In genomic region chr6:163356743-163357142, GRCh38 we compare ENCODE assay signal across 15 cellular contexts. TPM values are rescaled to one million over a fixed set of nuclear protein-coding genes. Genes with fewer than 3 reads are reported as not detected.
DNase-seq lines count a peak whose midpoint lies in the region; ATAC-seq, FAIRE-seq and TF ChIP-seq lines count a peak whose summit lies in the region.
"Had no signal": no experiment of that assay in that cellular context is flagged by ENCODE, and none has a peak within 500 bp of the region (broad histone marks: within the 10 kb centered on the region; RNA-seq: fewer than 3 reads in every experiment).

No MANE protein-coding gene starts in this region.

- no peak overlapping the region for H3K23ac ChIP-seq in IMR-90 (ENCODE audit: low read depth, low read length)
- H3K23ac ChIP-seq in H1 (ENCODE audit: insufficient read length), result no peak overlapping the region

- H2AFZ ChIP-seq in HCT116 (ENCODE audit: low read depth, low read length, poor library complexity, severe bottlenecking) (no peak overlapping the region), IMR-90 (replicated peaks; ENCODE audit: low read length, poor library complexity) (no peak overlapping the region), H1 (ENCODE audit: low read length) (no peak overlapping the region)

- peaks cover 0 to 4% of the 10 kb centered on the region in 2 experiments; a peak in 2 of 4 replicates for H3K9me3 ChIP-seq in HCT116 (ENCODE audit: control insufficient read depth in 1 of 2, insufficient read depth in 1 of 2, low read depth in 1 of 2, low read length in 2 of 2)
- no peaks in the 10 kb centered on the region for H3K9me3 ChIP-seq in IMR-90 (ENCODE audit: control insufficient read depth, insufficient read depth, low read length)
- H3K9me3 ChIP-seq in H1 (ENCODE audit: insufficient read depth in 2 of 2, low read depth in 1 of 2, low read length in 1 of 2), result no peaks in the 10 kb centered on the region

- H2BK120ac ChIP-seq in IMR-90 (ENCODE audit: low read depth, low read length) (no peak overlapping the region), H1 (replicated peaks; ENCODE audit: low read depth, low read length) (no peak overlapping the region)

- no peak overlapping the region for H3K56ac ChIP-seq in IMR-90 (ENCODE audit: extremely low read depth, insufficient read depth, low read length)
- H3K56ac ChIP-seq in H1 (replicated peaks; ENCODE audit: insufficient read length, low read depth, low read length), result peak overlapping the region; percentile 65

- no peak for FAIRE-seq in H1 (lab: Jason Lieb, UNC)

- peak overlapping the region; percentile 87 for H2BK5ac ChIP-seq in IMR-90 (ENCODE audit: low read depth, low read length, poor library complexity, severe bottlenecking)
- 0 out of 2 replicates have a peak overlapping the region, but pooled peaks have one; percentile 28 for H2BK5ac ChIP-seq in H1 (ENCODE audit: low read depth, low read length)

- H2BK12ac ChIP-seq in H1 (ENCODE audit: low read depth, low read length), result peak overlapping the region; percentile 41; the same call in 1 of the 2 replicates

- peaks cover 4% of the 10 kb centered on the region; the same call in 1 of the 2 replicates for H3K23me2 ChIP-seq in H1 (ENCODE audit: low read depth, low read length)

- H3K14ac ChIP-seq in IMR-90 (replicated peaks; ENCODE audit: low read depth, low read length), result no peak overlapping the region
- no peak overlapping the region for H3K14ac ChIP-seq in H1 (ENCODE audit: insufficient read length)

- BruUV-seq in HCT116 (replicated peaks; lab: Mats Ljungman, UMichigan), result no TSS peak
- no TSS peak for BruUV-seq in IMR-90 (replicated peaks; lab: Mats Ljungman, UMichigan)

- TF ChIP-seq EP300 in H1 (IDR thresholded peaks at IDR 0.05; ENCODE audit: borderline replicate concordance in 1 of 2, low read depth in 2 of 2, low read length in 2 of 2), result no peak

- intact Hi-C loops in HCT116 (cut with micrococcal nuclease), result no loop called here
- intact Hi-C loops in IMR-90 (cut with micrococcal nuclease), result no loop called here

- POLR2A ChIA-PET in HCT116 (lab: Charles Lee) (no interaction called here), IMR-90 (lab: Charles Lee; ENCODE audit: unreplicated experiment) (no interaction called here), H1 (lab: Charles Lee; ENCODE audit: partially characterized antibody) (no interaction called here)

- H2BK20ac ChIP-seq in IMR-90 (ENCODE audit: low read depth, low read length) (no peak overlapping the region), H1 (ENCODE audit: low read length) (no peak overlapping the region)

- no peak overlapping the region for H3K4ac ChIP-seq in IMR-90 (ENCODE audit: low read depth, low read length)
- H3K4ac ChIP-seq in H1 (replicated peaks; ENCODE audit: insufficient read length, low read depth, low read length), result peak overlapping the region; percentile 28

- H3K4me3 ChIP-seq in HCT116 (replicated peaks in 1 of 2; ENCODE audit: low read depth in 1 of 2, low read length in 2 of 2), result no peak overlapping the region
- no peak overlapping the region for H3K4me3 ChIP-seq in IMR-90 (ENCODE audit: insufficient read depth, low read depth, low read length)
- H3K4me3 ChIP-seq in H1 (ENCODE audit: extremely low read depth in 1 of 4, insufficient read depth in 2 of 4, low read depth in 3 of 4, low read length in 4 of 4), result no peak overlapping the region

- DNase-seq in HCT116 (ENCODE audit: low read depth, low spot score), result no peak
- no peak for DNase-seq in IMR-90
- DNase-seq in H1 (ENCODE audit: low read depth in 1 of 2, low spot score in 2 of 2), result no peak
- DNase-seq in substantia nigra (lab: John Stamatoyannopoulos, UW), result no peak
- no peak for DNase-seq in NCI-H2029 (lab: John Stamatoyannopoulos, UW)
- DNase-seq in NCI-H1092 treated with DMSO at 0.1 percent for 48 hours (lab: John Stamatoyannopoulos, UW), result no peak
- no peak for DNase-seq in stimulated activated naive CD4-positive, alpha-beta T cell treated with Interleukin-2 at 50 U/mL for 16 hours (lab: John Stamatoyannopoulos, UW)
- DNase-seq: ACHN, DMS79 treated with DMSO at 0.1 percent for 48 hours, KBM-7, NCI-H1417, NCI-H187, NCI-H526, RPMI8226 had no signal

- no peaks in the 10 kb centered on the region for H3K79me2 ChIP-seq in HCT116 (ENCODE audit: insufficient read depth, low read length)
- no peaks in the 10 kb centered on the region for H3K79me2 ChIP-seq in H1 (ENCODE audit: control insufficient read depth in 1 of 2, insufficient read depth in 2 of 2, low read length in 2 of 2)

- dilution Hi-C loops in IMR-90 (cut with HindIII; ENCODE audit: low sequenced_read_pairs, unreplicated experiment), result no loop called here

- H4K20me1 ChIP-seq in HCT116 (ENCODE audit: insufficient read depth) (no peaks in the 10 kb centered on the region), IMR-90 (ENCODE audit: insufficient read depth, low read length) (no peaks in the 10 kb centered on the region), H1 (replicated peaks in 1 of 2; ENCODE audit: control insufficient read depth in 1 of 2, insufficient read depth in 2 of 2, low read length in 2 of 2) (peaks cover 0 to 2% of the 10 kb centered on the region in 2 experiments)

- RAD21 ChIA-PET in HCT116 (lab: Charles Lee; ENCODE audit: low non-redundant PET in 1 of 2, low total read pairs in 2 of 2, uncharacterized antibody in 2 of 2, unreplicated experiment in 2 of 2), result no interaction called here

- TF ChIP-seq RAD21 in HCT116 (IDR thresholded peaks at IDR 0.05; ENCODE audit: low read depth) (no peak), IMR-90 (IDR thresholded peaks at IDR 0.05; ENCODE audit: low read length) (no peak), H1 (IDR thresholded peaks at IDR 0.05 in 1 of 2, conservative IDR thresholded peaks at IDR 0.05 in 1 of 2; ENCODE audit: low read depth in 2 of 2, low read length in 2 of 2) (no peak)

- peak overlapping the region; percentile 40; the same call in 1 of the 2 replicates for H3K4me2 ChIP-seq in HCT116 (ENCODE audit: low read length)
- H3K4me2 ChIP-seq in IMR-90 (ENCODE audit: low read depth, low read length), result no peak overlapping the region
- H3K4me2 ChIP-seq in H1 (ENCODE audit: insufficient read depth in 1 of 2, low read depth in 2 of 2, low read length in 2 of 2), result no peak overlapping the region; a peak in 2 of 4 replicates

- H3K18ac ChIP-seq in IMR-90 (ENCODE audit: low read depth, low read length), result no peak overlapping the region
- 0 out of 2 replicates have a peak overlapping the region, but pooled peaks have one; percentile 65 for H3K18ac ChIP-seq in H1 (ENCODE audit: extremely low read depth, low read length)

- H4K91ac ChIP-seq in IMR-90 (ENCODE audit: insufficient read depth, low read depth, low read length) (no peak overlapping the region), H1 (replicated peaks; ENCODE audit: insufficient read length, low read length) (peak overlapping the region; percentile 25)

- H3K27ac ChIP-seq in HCT116 (ENCODE audit: low read depth, low read length), result no peak overlapping the region
- no peak overlapping the region for H3K27ac ChIP-seq in IMR-90 (ENCODE audit: insufficient read depth, low read length)
- no peak overlapping the region for H3K27ac ChIP-seq in H1 (ENCODE audit: low read depth, low read length)
- H3K27ac ChIP-seq in substantia nigra (ENCODE audit: low read depth, low read length, poor library complexity, severe bottlenecking), result peak overlapping the region; percentile 81
- H3K27ac ChIP-seq: C4-2B had no signal

- H3K79me1 ChIP-seq in IMR-90 (ENCODE audit: low read depth in 1 of 2, low read length in 2 of 2) (no peaks in the 10 kb centered on the region), H1 (ENCODE audit: low read depth, low read length) (no peaks in the 10 kb centered on the region)

- H2AK9ac ChIP-seq in IMR-90 (replicated peaks; ENCODE audit: low read depth, low read length, poor library complexity), result no peak overlapping the region

- no peak for TF ChIP-seq CTCF in HCT116 (IDR thresholded peaks at IDR 0.05 in 2 of 3, conservative IDR thresholded peaks at IDR 0.05 in 1 of 3; ENCODE audit: borderline replicate concordance in 1 of 3, insufficient read depth in 1 of 3, low read depth in 2 of 3, low read length in 2 of 3)
- no peak for TF ChIP-seq CTCF in IMR-90 (conservative IDR thresholded peaks at IDR 0.05; ENCODE audit: low read depth, low read length)
- no peak for TF ChIP-seq CTCF in H1 (IDR thresholded peaks at IDR 0.05; ENCODE audit: control extremely low read depth in 1 of 3, insufficient read depth in 1 of 3, low read depth in 1 of 3, low read length in 3 of 3)

- WGBS in IMR-90 (ENCODE audit: extremely low coverage in 2 of 2, insufficient read length in 1 of 2), 2 experiments, result 90 to 100% methylated on average over 3 to 6 of the region's 6 CpGs
- 88 to 100% methylated on average over 3 to 6 of the region's 6 CpGs for WGBS in H1 (ENCODE audit: extremely low coverage in 1 of 2, insufficient coverage in 1 of 2, insufficient read length in 1 of 2, insufficient replicate concordance in 2 of 2, low coverage in 1 of 2, low lambda C conversion rate in 2 of 2, missing lambda C conversion rate in 1 of 2), 2 experiments

- H4K5ac ChIP-seq in IMR-90 (ENCODE audit: low read depth, low read length) (no peak overlapping the region), H1 (ENCODE audit: insufficient read length, low read depth, low read length) (no peak overlapping the region)

- ATAC-seq in HCT116 (no peak), IMR-90 (ENCODE audit: low read depth) (no peak)

- no peaks in the 10 kb centered on the region; the same call in 1 of the 2 replicates for H3K9me1 ChIP-seq in IMR-90 (ENCODE audit: insufficient read depth, low read length)

- H3K9ac ChIP-seq in HCT116 (ENCODE audit: low read length), result no peak overlapping the region
- no peak overlapping the region for H3K9ac ChIP-seq in IMR-90 (ENCODE audit: low read depth, low read length)
- peak overlapping the region in 1 of 4 experiments; percentile 48; a peak in 2 of 7 replicates for H3K9ac ChIP-seq in H1 (replicated peaks in 1 of 4; ENCODE audit: extremely low read depth in 1 of 4, low read depth in 3 of 4, low read length in 3 of 4)

- H3K4me1 ChIP-seq in HCT116 (ENCODE audit: control insufficient read depth in 1 of 2, insufficient read depth in 2 of 2, low read length in 2 of 2), result peaks cover 0 to 13% of the 10 kb centered on the region in 2 experiments; a peak in 2 of 4 replicates
- peaks cover 8% of the 10 kb centered on the region; the same call in 1 of the 2 replicates for H3K4me1 ChIP-seq in IMR-90 (ENCODE audit: control insufficient read depth, insufficient read depth, low read length)
- peaks cover 0 to 7% (median 2%) of the 10 kb centered on the region in 4 experiments; a peak in 3 of 7 replicates for H3K4me1 ChIP-seq in H1 (replicated peaks in 1 of 4; ENCODE audit: control insufficient read depth in 3 of 4, insufficient read depth in 4 of 4, low read length in 3 of 4)

- CTCF ChIA-PET in HCT116 (lab: Charles Lee), result no interaction called here
- CTCF ChIA-PET in IMR-90 (lab: Yijun Ruan, JAX), result no interaction called here
- CTCF ChIA-PET in H1 (lab: Charles Lee; ENCODE audit: partially characterized antibody), result no interaction called here

- H3K9me2 ChIP-seq in HCT116 (ENCODE audit: insufficient read depth), result no peaks in the 10 kb centered on the region

- H2AK5ac ChIP-seq in IMR-90 (ENCODE audit: low read depth, low read length) (no peak overlapping the region), H1 (ENCODE audit: low read depth, low read length) (peak overlapping the region; percentile 59; the same call in 1 of the 2 replicates)

- TF ChIP-seq POLR2A in HCT116 (IDR thresholded peaks at IDR 0.05; ENCODE audit: borderline replicate concordance, extremely low read depth, insufficient read depth, insufficient read length) (no peak), IMR-90 (IDR thresholded peaks at IDR 0.05; ENCODE audit: low read depth, low read length) (no peak), H1 (IDR thresholded peaks at IDR 0.05; ENCODE audit: control extremely low read depth in 1 of 2, low read depth in 2 of 2, low read length in 2 of 2) (no peak)

- in situ Hi-C loops in IMR-90 (cut with MboI; ENCODE audit: low sequenced_read_pairs), result no loop called here

- H2BK15ac ChIP-seq in IMR-90 (ENCODE audit: low read depth, low read length), result no peak overlapping the region
- H2BK15ac ChIP-seq in H1 (ENCODE audit: low read length), result peak overlapping the region; percentile 24; the same call in 1 of the 2 replicates

- H3K27me3 ChIP-seq in HCT116 (ENCODE audit: insufficient read depth, low read length) (no peaks in the 10 kb centered on the region), IMR-90 (ENCODE audit: control insufficient read depth, insufficient read depth, low read length) (no peaks in the 10 kb centered on the region), H1 (replicated peaks in 1 of 4; ENCODE audit: control insufficient read depth in 3 of 4, extremely low read depth in 1 of 4, insufficient read depth in 3 of 4, low read length in 3 of 4) (no peaks in the 10 kb centered on the region)

- H3K36me3 ChIP-seq in HCT116 (ENCODE audit: control insufficient read depth in 1 of 2, insufficient read depth in 2 of 2, low read length in 2 of 2) (no peaks in the 10 kb centered on the region), IMR-90 (ENCODE audit: control insufficient read depth, insufficient read depth, low read length) (no peaks in the 10 kb centered on the region), H1 (ENCODE audit: control insufficient read depth in 2 of 4, insufficient read depth in 4 of 4, low read length in 3 of 4) (no peaks in the 10 kb centered on the region)

- peak overlapping the region in 1 of 2 experiments; percentile 58; a peak in 3 of 4 replicates for H4K8ac ChIP-seq in IMR-90 (ENCODE audit: low read depth in 2 of 2, low read length in 2 of 2)
- H4K8ac ChIP-seq in H1 (ENCODE audit: extremely low read depth, insufficient read depth, low read length), result no peak overlapping the region; the same call in 1 of the 2 replicates

RNA-seq across cellular contexts. Expression of gene QKI, which starts 57.8 kb away (rescaled TPM):
- total RNA-seq in HCT116 (2021; ENCODE audit: unreplicated experiment) (35.3 TPM), IMR-90 (2012; rRNA removed) (171 and 232 TPM in 2 replicates)
- polyA plus RNA-seq in HCT116 (2012), result 20.4 and 20.9 TPM in 2 replicates
- polyA plus RNA-seq in IMR-90 (2012; rRNA removed) (106 and 112 TPM in 2 replicates), H1 (2011; rRNA removed) (181 and 192 TPM in 2 replicates)
- polyA plus RNA-seq in IMR-90 (2012; cell fraction: cytosol; rRNA removed), result 54.2 and 59.7 TPM in 2 replicates
- polyA plus RNA-seq in IMR-90 (2012; cell fraction: nucleus; rRNA removed; ENCODE audit: low replicate concordance), result 57.1 and 121 TPM in 2 replicates
- 183 and 187 TPM in 2 replicates for total RNA-seq in H1 (2021; fragmentation: NEBNext Ultra II Directional; extraction: Animal tissue kit (Norgen Biotek cat#: 25700))
- 139 TPM for polyA plus RNA-seq in H1 (2011; cell fraction: cytosol; rRNA removed)
- 515 TPM for polyA plus RNA-seq in H1 (2011; cell fraction: nucleus; rRNA removed)
- 88.8 to 150 TPM (median 131 TPM) in 4 replicates for polyA plus RNA-seq in H1 (2012, experiment 1 of 2)
- polyA plus RNA-seq in H1 (2012, experiment 2 of 2), result 21.1 TPM
- polyA plus RNA-seq in H1 (2013, experiment 1 of 2), result 128 TPM
- 113 TPM for polyA plus RNA-seq in H1 (2013, experiment 2 of 2)
- polyA minus RNA-seq in H1 (2011; rRNA and poly(A)+ RNA removed), result 550 and 562 TPM in 2 replicates
- polyA minus RNA-seq in H1 (2011; cell fraction: cytosol; rRNA and poly(A)+ RNA removed), result 165 TPM
- polyA minus RNA-seq in H1 (2011; cell fraction: nucleus; rRNA and poly(A)+ RNA removed), result 460 TPM
